In the genomic region with DNA sequence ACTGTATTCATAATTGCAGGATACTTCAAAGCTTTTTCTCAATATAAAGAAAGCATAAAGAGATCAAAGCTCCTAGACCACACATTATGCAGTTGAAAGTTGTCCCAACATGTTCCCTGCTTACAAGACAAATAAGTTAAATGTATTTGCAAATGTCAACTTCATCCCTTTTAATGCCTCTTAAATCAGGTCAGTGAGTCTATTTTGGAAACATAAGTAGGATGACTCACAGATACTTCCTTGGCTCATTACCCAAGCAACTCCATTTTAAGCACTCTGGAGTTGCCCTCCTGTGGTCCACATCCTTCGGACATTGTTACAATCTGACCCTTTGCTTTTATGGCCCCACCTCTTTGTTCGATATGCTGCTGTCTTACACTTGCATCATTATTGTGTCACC, we compare ENCODE assay signal across 21 cellular contexts.
DNase-seq lines count a peak whose midpoint lies in the region; ATAC-seq and TF ChIP-seq lines count a peak whose summit lies in the region.
"Had no signal": no experiment of that assay in that cellular context is flagged by ENCODE, and none has a peak within 500 bp of the region (broad histone marks: within the 10 kb centered on the region; RNA-seq: fewer than 3 reads in every experiment).

No MANE protein-coding gene starts in this region.

- H3K79me2 ChIP-seq in PC-3 (ENCODE audit: low read length), result no peaks in the 10 kb centered on the region

- intact Hi-C loops in PC-3 (cut with micrococcal nuclease) (no loop called here), left ventricle myocardium inferior (cut with micrococcal nuclease) (no loop called here)
- intact Hi-C loops in activated CD8-positive, alpha-beta T cell treated with anti-CD3 and anti-CD28 coated beads for 36 hours (cut with micrococcal nuclease), result no loop called here

- CTCF ChIA-PET in PC-3 (lab: Charles Lee), result no interaction called here
- CTCF ChIA-PET in activated CD8-positive, alpha-beta T cell treated with anti-CD3 and anti-CD28 coated beads for 36 hours (lab: Charles Lee), result no interaction called here

- DNase-seq in NCI-H2227 treated with DMSO at 0.1 percent for 48 hours (lab: John Stamatoyannopoulos, UW), result peak; percentile 9
- DNase-seq in NCI-H2227 (lab: John Stamatoyannopoulos, UW; ENCODE audit: unreplicated experiment), result no peak
- peak; percentile 6 for DNase-seq in PC-3
- no peak for DNase-seq in left ventricle myocardium inferior
- no peak for DNase-seq in amniotic stem cell (lab: John Stamatoyannopoulos, UW)
- DNase-seq in activated CD8-positive, alpha-beta T cell treated with anti-CD3 and anti-CD28 coated beads for 36 hours, result no peak
- DNase-seq: activated naive CD4-positive, alpha-beta T cell treated with anti-CD3 and anti-CD28 coated beads for 36 hours; activated T-cell treated with anti-CD3 and anti-CD28 coated beads for 4 hours; anterior cingulate cortex; effector memory CD8-positive, alpha-beta T cell; Kasumi-1; natural killer cell; NCI-H226; small intestine; stimulated activated CD4-positive, alpha-beta T cell treated with anti-CD3 and anti-CD28 coated beads, Interleukin-2, amount 100 ng/mL, for 48 hours; stimulated activated naive CD8-positive, alpha-beta T cell treated with anti-CD3 and anti-CD28 coated beads, Interleukin-15, amount 100 ng/mL, for 72 hours; uterus had no signal

- no peaks in the 10 kb centered on the region for H3K9me2 ChIP-seq in PC-3 (replicated peaks; ENCODE audit: low read length)

- no peak; the same call in 1 of the 2 replicates for ATAC-seq in PC-3
- no peak for ATAC-seq in activated CD4-positive, CD25-positive, alpha-beta regulatory T cell treated with anti-CD3 and anti-CD28 coated beads, Interleukin-2, amount 50 U/mL, for 24 hours
- ATAC-seq in activated CD8-positive, alpha-beta T cell treated with anti-CD3 and anti-CD28 coated beads for 36 hours, result no peak
- ATAC-seq: effector memory CD8-positive, alpha-beta T cell; natural killer cell; stimulated activated naive CD8-positive, alpha-beta T cell treated with anti-CD3 and anti-CD28 coated beads, Interleukin-15, amount 100 ng/mL, for 72 hours had no signal

- H3K9ac ChIP-seq in PC-3 (ENCODE audit: low read length) (no peak overlapping the region), skeletal muscle tissue (ENCODE audit: low read depth in 1 of 3, low read length in 3 of 3) (no peak overlapping the region)
- H3K9ac ChIP-seq: BLaER1 had no signal

- no peak overlapping the region for H3K4me2 ChIP-seq in PC-3 (ENCODE audit: low read length)
- H3K4me2 ChIP-seq: BLaER1 had no signal

- 0 out of 2 replicates have a peak, but pooled peaks cover 4% of the 10 kb centered on the region for H3K4me1 ChIP-seq in PC-3 (ENCODE audit: insufficient read depth, low read length)
- H3K4me1 ChIP-seq in left ventricle myocardium inferior, result peaks cover 28% of the 10 kb centered on the region
- H3K4me1 ChIP-seq in skeletal muscle tissue (ENCODE audit: control insufficient read depth in 3 of 3, insufficient read depth in 3 of 3, low read length in 3 of 3), result peaks cover 0 to 17% (median 0%) of the 10 kb centered on the region in 3 donors
- H3K4me1 ChIP-seq: BLaER1, uterus had no signal

- H3K27me3 Mint-ChIP-seq in activated CD8-positive, alpha-beta T cell treated with anti-CD3 and anti-CD28 coated beads for 36 hours, result peaks cover 15% of the 10 kb centered on the region

- no peak overlapping the region for H3K27ac Mint-ChIP-seq in activated CD8-positive, alpha-beta T cell treated with anti-CD3 and anti-CD28 coated beads for 36 hours
- H3K27ac Mint-ChIP-seq: activated naive CD4-positive, alpha-beta T cell treated with anti-CD3 and anti-CD28 coated beads for 36 hours; effector memory CD8-positive, alpha-beta T cell; memory B cell; natural killer cell; stimulated activated naive CD8-positive, alpha-beta T cell treated with anti-CD3 and anti-CD28 coated beads, Interleukin-15, amount 100 ng/mL, for 72 hours had no signal

- H3K9me3 ChIP-seq in PC-3 (ENCODE audit: low read length) (no peaks in the 10 kb centered on the region), left ventricle myocardium inferior (replicated peaks) (no peaks in the 10 kb centered on the region), skeletal muscle tissue (ENCODE audit: control insufficient read depth in 3 of 3, low read length in 3 of 3) (no peaks in the 10 kb centered on the region)
- H3K9me3 ChIP-seq: BLaER1, uterus had no signal

- BruUV-seq in PC-3 (replicated peaks; lab: Mats Ljungman, UMichigan), result no TSS peak

- no peak overlapping the region for H2AFZ ChIP-seq in PC-3 (ENCODE audit: low read length)

- no peaks in the 10 kb centered on the region for H3K9me3 Mint-ChIP-seq in activated CD8-positive, alpha-beta T cell treated with anti-CD3 and anti-CD28 coated beads for 36 hours
- H3K9me3 Mint-ChIP-seq: effector memory CD8-positive, alpha-beta T cell had no signal

- H3K27ac ChIP-seq in PC-3 (ENCODE audit: low read length), result no peak overlapping the region
- H3K27ac ChIP-seq in left ventricle myocardium inferior (replicated peaks), result peak overlapping the region; percentile 9
- H3K27ac ChIP-seq in skeletal muscle tissue (ENCODE audit: low read depth, low read length), result peak overlapping the region; percentile 22
- H3K27ac ChIP-seq: BLaER1, uterus had no signal

- no peak overlapping the region for H3K4me3 Mint-ChIP-seq in activated CD8-positive, alpha-beta T cell treated with anti-CD3 and anti-CD28 coated beads for 36 hours
- H3K4me3 Mint-ChIP-seq: activated naive CD4-positive, alpha-beta T cell treated with anti-CD3 and anti-CD28 coated beads for 36 hours; effector memory CD8-positive, alpha-beta T cell; memory B cell; natural killer cell; stimulated activated naive CD8-positive, alpha-beta T cell treated with anti-CD3 and anti-CD28 coated beads, Interleukin-15, amount 100 ng/mL, for 72 hours had no signal

- no peaks in the 10 kb centered on the region for H4K20me1 ChIP-seq in PC-3 (ENCODE audit: low read length)
- H4K20me1 ChIP-seq: BLaER1 had no signal

- POLR2A ChIA-PET in PC-3 (lab: Charles Lee; ENCODE audit: unreplicated experiment), result no interaction called here
- POLR2A ChIA-PET in activated CD8-positive, alpha-beta T cell treated with anti-CD3 and anti-CD28 coated beads for 36 hours (lab: Charles Lee), result no interaction called here

- no peak for TF ChIP-seq CTCF in PC-3 (conservative IDR thresholded peaks at IDR 0.05; ENCODE audit: low read depth, low read length)
- TF ChIP-seq CTCF in left ventricle myocardium inferior (IDR thresholded peaks at IDR 0.05; ENCODE audit: borderline replicate concordance), result no peak
- no peak for TF ChIP-seq CTCF in activated CD8-positive, alpha-beta T cell treated with anti-CD3 and anti-CD28 coated beads for 36 hours (IDR thresholded peaks at IDR 0.05)

- peaks cover 8% of the 10 kb centered on the region for H3K4me1 Mint-ChIP-seq in activated CD8-positive, alpha-beta T cell treated with anti-CD3 and anti-CD28 coated beads for 36 hours (ENCODE audit: low read depth)
- H3K4me1 Mint-ChIP-seq: natural killer cell had no signal

- H3K4me3 ChIP-seq in PC-3 (ENCODE audit: low read length) (no peak overlapping the region), left ventricle myocardium inferior (no peak overlapping the region), skeletal muscle tissue (ENCODE audit: low read length in 3 of 3) (peak overlapping the region in 1 of 3 donors; percentile 11)
- H3K4me3 ChIP-seq: BLaER1, uterus had no signal

- H3F3A ChIP-seq in PC-3 (ENCODE audit: low read length, unreplicated experiment), result no peaks in the 10 kb centered on the region

- no peaks in the 10 kb centered on the region for H3K36me3 Mint-ChIP-seq in activated CD8-positive, alpha-beta T cell treated with anti-CD3 and anti-CD28 coated beads for 36 hours (ENCODE audit: low read depth)
- H3K36me3 Mint-ChIP-seq: memory B cell, natural killer cell had no signal

- H3K36me3 ChIP-seq in PC-3 (ENCODE audit: low read depth, low read length), result no peaks in the 10 kb centered on the region
- H3K36me3 ChIP-seq in left ventricle myocardium inferior, result no peaks in the 10 kb centered on the region
- no peaks in the 10 kb centered on the region for H3K36me3 ChIP-seq in skeletal muscle tissue (ENCODE audit: control insufficient read depth in 3 of 3, insufficient read depth in 3 of 3, low read length in 3 of 3)
- H3K36me3 ChIP-seq: BLaER1, uterus had no signal

- H3K27me3 ChIP-seq in PC-3 (ENCODE audit: low read length) (no peaks in the 10 kb centered on the region), left ventricle myocardium inferior (ENCODE audit: low read depth) (no peaks in the 10 kb centered on the region), skeletal muscle tissue (ENCODE audit: control insufficient read depth in 3 of 3, insufficient read depth in 3 of 3, low read length in 3 of 3) (no peaks in the 10 kb centered on the region)
- H3K27me3 ChIP-seq: BLaER1, uterus had no signal

Comparison
In these comparisons a context has a peak if more than half of its experiments do, and no peak if none do; other contexts are left out.
1. DNase-seq: peak in NCI-H2227 treated with DMSO at 0.1 percent for 48 hours (single experiment) and PC-3 (single experiment); none in NCI-H2227 (single experiment), left ventricle myocardium inferior (single experiment), amniotic stem cell (single experiment) and activated CD8-positive, alpha-beta T cell treated with anti-CD3 and anti-CD28 coated beads for 36 hours (single experiment).